Comparison of ENCODE assay signal across 9 cellular contexts in the genomic region with DNA sequence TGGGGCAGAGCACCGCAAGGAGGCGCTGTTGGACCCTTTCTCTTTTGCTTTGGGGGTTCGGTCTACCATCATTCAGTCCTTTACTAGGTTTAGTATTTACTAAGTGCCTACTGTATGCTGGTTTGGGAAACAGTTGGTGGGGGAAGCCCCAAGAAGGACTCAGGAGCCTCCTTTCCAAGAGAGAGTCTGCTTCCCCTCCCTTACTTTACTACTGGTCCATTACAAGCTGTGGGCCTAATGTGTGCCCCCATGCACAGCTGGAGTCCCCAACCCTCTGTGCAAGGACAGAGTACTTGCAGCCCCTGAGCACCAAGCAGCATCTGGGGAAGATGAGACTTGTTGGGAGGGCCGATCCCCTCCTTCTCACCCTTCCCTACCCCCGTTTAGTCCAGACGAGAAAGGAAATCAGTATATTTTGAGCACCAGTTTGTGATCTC. TPM values are rescaled to one million over a fixed set of nuclear protein-coding genes. Genes with fewer than 3 reads are reported as not detected.
A peak's percentile ranks its signal among the peaks of the same experiment; 100 is the strongest.
DNase-seq lines count a peak whose midpoint lies in the region; ATAC-seq and TF ChIP-seq lines count a peak whose summit lies in the region.
"Had no signal": no experiment of that assay in that cellular context is flagged by ENCODE, and none has a peak within 500 bp of the region (broad histone marks: within the 10 kb centered on the region; RNA-seq: fewer than 3 reads in every experiment).

No MANE protein-coding gene starts in this region.

- H3K4me1 ChIP-seq in tibial artery, result peaks cover 0 to 20% (median 11%) of the 10 kb centered on the region in 4 donors

- peak; percentile 92 for TF ChIP-seq CTCF in epithelial cell of esophagus (IDR thresholded peaks at IDR 0.05; ENCODE audit: insufficient read depth, low read depth, low read length, missing control alignments)
- no peak for TF ChIP-seq CTCF in neural cell (IDR thresholded peaks at IDR 0.05; ENCODE audit: poor library complexity, severe bottlenecking)
- TF ChIP-seq CTCF in tibial artery (IDR thresholded peaks at IDR 0.05), result peak in 1 of 2 experiments; percentile 91

- H3K9me3 ChIP-seq in neural cell (ENCODE audit: low read length) (no peaks in the 10 kb centered on the region), tibial artery (no peaks in the 10 kb centered on the region)

- no peak for TF ChIP-seq EP300 in neural cell (conservative IDR thresholded peaks at IDR 0.05; ENCODE audit: poor library complexity, severe bottlenecking)

- H3K4me3 ChIP-seq in epithelial cell of esophagus (ENCODE audit: low read length) (peak overlapping the region; percentile 65), neural cell (ENCODE audit: low read length) (peak overlapping the region; percentile 99), tibial artery (peak overlapping the region; percentile 72 to 83)

- TF ChIP-seq RAD21 in neural cell (conservative IDR thresholded peaks at IDR 0.05), result peak; percentile 86

- no peaks in the 10 kb centered on the region for H3F3A ChIP-seq in neural cell (ENCODE audit: insufficient read depth, low read length, poor library complexity, severe bottlenecking)

- peak overlapping the region; percentile 100 for H3K9ac ChIP-seq in neural cell (ENCODE audit: low read length)

- DNase-seq in G401 (ENCODE audit: low spot score) (peak; percentile 85), LoVo (ENCODE audit: low spot score) (peak; percentile 81), epithelial cell of esophagus (ENCODE audit: low read depth) (peak; percentile 78), tibial artery (peak; percentile 76 to 89), DMS53 (lab: John Stamatoyannopoulos, UW) (no peak)
- DNase-seq in activated CD4-positive, alpha-beta T cell treated with anti-CD3 and anti-CD28 coated beads, Interleukin-2, amount 50 U/mL, for 24 hours (ENCODE audit: low read depth in 1 of 2, low spot score in 1 of 2), result peak; percentile 82 to 83

- H3K36me3 ChIP-seq in neural cell (ENCODE audit: insufficient read depth, low read length), result no peaks in the 10 kb centered on the region
- H3K36me3 ChIP-seq in tibial artery, result no peaks in the 10 kb centered on the region

- intact Hi-C loops in tibial artery (cut with DNase I; ENCODE audit: low total_unique reads), result loop anchor here (2.0 kb wide), 1 partner anchor 72 kb away; no protein-coding TSS in a partner anchor

- ATAC-seq in GM21786 (IDR thresholded peaks at IDR 0.05; ENCODE audit: unreplicated experiment), result peak; percentile 61

- in situ Hi-C loops in G401 (cut with HindIII; ENCODE audit: low sequenced_read_pairs), result no loop called here

- H3K79me2 ChIP-seq in neural cell (replicated peaks; ENCODE audit: insufficient read depth, low read length), result peaks cover 29% of the 10 kb centered on the region

- H4K20me1 ChIP-seq in neural cell (ENCODE audit: insufficient read depth), result no peaks in the 10 kb centered on the region

- H2AFZ ChIP-seq in neural cell (ENCODE audit: low read depth, low read length), result peak overlapping the region; percentile 94

- H3K27ac ChIP-seq in neural cell (ENCODE audit: low read length), result peak overlapping the region; percentile 96
- peak overlapping the region; percentile 67 to 79 for H3K27ac ChIP-seq in tibial artery

- H3K4me2 ChIP-seq in neural cell (ENCODE audit: low read length), result peak overlapping the region; percentile 53

- H3K27me3 ChIP-seq in neural cell (ENCODE audit: insufficient read depth, low read depth, low read length), result no peaks in the 10 kb centered on the region
- no peaks in the 10 kb centered on the region for H3K27me3 ChIP-seq in tibial artery

- H3K9me2 ChIP-seq in neural cell (ENCODE audit: insufficient read depth, low read length), result no peaks in the 10 kb centered on the region

TF ChIP-seq in neural cell, 6 proteins besides CTCF, POLR2A, EP300 and RAD21:
- TF ChIP-seq EZH2 (IDR thresholded peaks at IDR 0.05; ENCODE audit: borderline replicate concordance, insufficient read depth, low read length, poor library complexity, severe bottlenecking), result no peak
- TF ChIP-seq, protein P1, sequence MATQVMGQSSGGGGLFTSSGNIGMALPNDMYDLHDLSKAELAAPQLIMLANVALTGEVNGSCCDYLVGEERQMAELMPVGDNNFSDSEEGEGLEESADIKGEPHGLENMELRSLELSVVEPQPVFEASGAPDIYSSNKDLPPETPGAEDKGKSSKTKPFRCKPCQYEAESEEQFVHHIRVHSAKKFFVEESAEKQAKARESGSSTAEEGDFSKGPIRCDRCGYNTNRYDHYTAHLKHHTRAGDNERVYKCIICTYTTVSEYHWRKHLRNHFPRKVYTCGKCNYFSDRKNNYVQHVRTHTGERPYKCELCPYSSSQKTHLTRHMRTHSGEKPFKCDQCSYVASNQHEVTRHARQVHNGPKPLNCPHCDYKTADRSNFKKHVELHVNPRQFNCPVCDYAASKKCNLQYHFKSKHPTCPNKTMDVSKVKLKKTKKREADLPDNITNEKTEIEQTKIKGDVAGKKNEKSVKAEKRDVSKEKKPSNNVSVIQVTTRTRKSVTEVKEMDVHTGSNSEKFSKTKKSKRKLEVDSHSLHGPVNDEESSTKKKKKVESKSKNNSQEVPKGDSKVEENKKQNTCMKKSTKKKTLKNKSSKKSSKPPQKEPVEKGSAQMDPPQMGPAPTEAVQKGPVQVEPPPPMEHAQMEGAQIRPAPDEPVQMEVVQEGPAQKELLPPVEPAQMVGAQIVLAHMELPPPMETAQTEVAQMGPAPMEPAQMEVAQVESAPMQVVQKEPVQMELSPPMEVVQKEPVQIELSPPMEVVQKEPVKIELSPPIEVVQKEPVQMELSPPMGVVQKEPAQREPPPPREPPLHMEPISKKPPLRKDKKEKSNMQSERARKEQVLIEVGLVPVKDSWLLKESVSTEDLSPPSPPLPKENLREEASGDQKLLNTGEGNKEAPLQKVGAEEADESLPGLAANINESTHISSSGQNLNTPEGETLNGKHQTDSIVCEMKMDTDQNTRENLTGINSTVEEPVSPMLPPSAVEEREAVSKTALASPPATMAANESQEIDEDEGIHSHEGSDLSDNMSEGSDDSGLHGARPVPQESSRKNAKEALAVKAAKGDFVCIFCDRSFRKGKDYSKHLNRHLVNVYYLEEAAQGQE (IDR thresholded peaks at IDR 0.05; ENCODE audit: borderline replicate concordance), result no peak
- no peak for TF ChIP-seq POLR2AphosphoS5 (IDR thresholded peaks at IDR 0.05)
- TF ChIP-seq MXI1 (conservative IDR thresholded peaks at IDR 0.05; ENCODE audit: poor library complexity, severe bottlenecking), result peak; percentile 16
- no peak for TF ChIP-seq TAF1 (IDR thresholded peaks at IDR 0.05; ENCODE audit: low read depth)
- TF ChIP-seq SMC3 (conservative IDR thresholded peaks at IDR 0.05; ENCODE audit: poor library complexity), result peak; percentile 91

RNA-seq across cellular contexts. Expression of a gene that starts 0.9 kb away (rescaled TPM):
- 35.9 and 40.3 TPM in 2 replicates for total RNA-seq in G401 (2014; rRNA removed; shearing (Covaris generic))
- 88.0 and 101 TPM in 2 replicates for polyA plus RNA-seq in neural cell
- 63.1 and 66.7 TPM in 2 replicates for polyA minus RNA-seq in neural cell

RNA-seq across cellular contexts. Expression of a gene that starts 29.1 kb away (rescaled TPM):
- total RNA-seq in G401 (2014; rRNA removed; shearing (Covaris generic)), result 22.3 and 22.8 TPM in 2 replicates
- 0.22 TPM in 1 of 2 replicates, not detected in the other for polyA plus RNA-seq in neural cell
- polyA minus RNA-seq in neural cell, result 0.49 TPM in 1 of 2 replicates, not detected in the other

RNA-seq across cellular contexts. Expression of a gene that starts 31.0 kb away (rescaled TPM):
- total RNA-seq in G401 (2014; rRNA removed; shearing (Covaris generic)), result not detected in 2 replicates
- not detected in 2 replicates for polyA plus RNA-seq in neural cell
- not detected in 2 replicates for polyA minus RNA-seq in neural cell
- total RNA-seq: lung microvascular endothelial cell had no signal

RNA-seq across cellular contexts. Expression of a gene that starts 37.8 kb away (rescaled TPM):
- total RNA-seq in G401 (2014; rRNA removed; shearing (Covaris generic)), result 36.2 and 53.0 TPM in 2 replicates
- 63.6 and 69.5 TPM in 2 replicates for polyA plus RNA-seq in neural cell
- polyA minus RNA-seq in neural cell, result 20.7 and 21.2 TPM in 2 replicates

RNA-seq across cellular contexts. Expression of a gene that starts 52.8 kb away (rescaled TPM):
- 8.8 and 15.1 TPM in 2 replicates for total RNA-seq in G401 (2014; rRNA removed; shearing (Covaris generic))
- polyA plus RNA-seq in neural cell, result 2.5 and 3.3 TPM in 2 replicates
- 1.7 and 2.4 TPM in 2 replicates for polyA minus RNA-seq in neural cell
